In genomic region chr16:4682616-4683254, GRCh38 we compare ENCODE assay signal across 8 cellular contexts. TPM values are rescaled to one million over a fixed set of nuclear protein-coding genes. Genes with fewer than 3 reads are reported as not detected.
DNase-seq lines count a peak whose midpoint lies in the region; ATAC-seq and TF ChIP-seq lines count a peak whose summit lies in the region.

No MANE protein-coding gene starts in this region.

- H3K4me3 ChIP-seq in brain microvascular endothelial cell (ENCODE audit: low read depth, low read length) (no peak overlapping the region), mesendoderm (ENCODE audit: low read length) (no peak overlapping the region)

- in situ Hi-C loops in brain microvascular endothelial cell (cut with HindIII; ENCODE audit: low pct_ligation_motif_present, low sequenced_read_pairs), result no loop called here

- no peaks in the 10 kb centered on the region for H3K79me2 ChIP-seq in mesendoderm (ENCODE audit: control insufficient read depth, insufficient read depth, low read length)

- no peak overlapping the region for H3K56ac ChIP-seq in mesendoderm (ENCODE audit: low read length)

- ATAC-seq in GM21515 (IDR thresholded peaks at IDR 0.05; ENCODE audit: unreplicated experiment) (no peak), GM19023 (IDR thresholded peaks at IDR 0.05; ENCODE audit: unreplicated experiment) (no peak)

- no peaks in the 10 kb centered on the region for H3K4me1 ChIP-seq in mesendoderm (ENCODE audit: control insufficient read depth, low read depth, low read length)

- no peak overlapping the region for H3K4ac ChIP-seq in mesendoderm (ENCODE audit: low read depth, low read length)

- no peak overlapping the region for H3K4me2 ChIP-seq in mesendoderm (ENCODE audit: low read length)

- H3K27ac ChIP-seq in brain microvascular endothelial cell (no peak overlapping the region), mesendoderm (ENCODE audit: low read depth, low read length) (no peak overlapping the region)

- H3K79me1 ChIP-seq in mesendoderm (ENCODE audit: low read length), result no peaks in the 10 kb centered on the region

- POLR2A ChIA-PET in GM10248 (lab: Yijun Ruan, JAX), result no interaction called here

- no peak overlapping the region for H2AK5ac ChIP-seq in mesendoderm (ENCODE audit: low read length)

- CTCF ChIA-PET in GM10248 (lab: Yijun Ruan, JAX), result no interaction called here

- peak; percentile 79 for TF ChIP-seq CTCF in brain microvascular endothelial cell (IDR thresholded peaks at IDR 0.05; ENCODE audit: low read depth, low read length, missing control alignments)
- TF ChIP-seq CTCF in GM10248 (IDR thresholded peaks at IDR 0.05; ENCODE audit: control extremely low read depth, extremely low read depth, low read depth, missing control alignments), result no peak

- no peak overlapping the region for H3K18ac ChIP-seq in mesendoderm (ENCODE audit: low read length)

- DNase-seq in ELR (ENCODE audit: low read depth), result peak; percentile 30
- peak; percentile 67 for DNase-seq in NOMO-1 treated with DMSO at 0.1 percent for 48 hours (lab: John Stamatoyannopoulos, UW; ENCODE audit: unreplicated experiment)
- peak; percentile 14 for DNase-seq in brain microvascular endothelial cell
- peak; percentile 68 for DNase-seq in mesendoderm
- no peak for DNase-seq in middle frontal gyrus (ENCODE audit: extremely low spot score, low spot score)
- DNase-seq in GM10248 (ENCODE audit: extremely low spot score), result no peak

- no peak overlapping the region for H2BK5ac ChIP-seq in mesendoderm (ENCODE audit: low read length)

- H4K8ac ChIP-seq in mesendoderm (ENCODE audit: low read depth, low read length), result no peak overlapping the region

- H2BK120ac ChIP-seq in mesendoderm (ENCODE audit: low read depth, low read length), result no peak overlapping the region

- H3K27me3 ChIP-seq in brain microvascular endothelial cell (replicated peaks) (no peaks in the 10 kb centered on the region), mesendoderm (ENCODE audit: insufficient read depth, low read length, poor library complexity) (no peaks in the 10 kb centered on the region)

- WGBS in mesendoderm (ENCODE audit: extremely low coverage, insufficient coverage, low lambda C conversion rate), result no CpG with 5 or more reads among the region's 36 CpGs

- no peak overlapping the region for H4K5ac ChIP-seq in mesendoderm (ENCODE audit: low read length)

- H3K36me3 ChIP-seq in brain microvascular endothelial cell (replicated peaks) (peaks cover 54% of the 10 kb centered on the region), mesendoderm (ENCODE audit: control insufficient read depth, insufficient read depth, low read length) (no peaks in the 10 kb centered on the region)

- no peak overlapping the region for H3K23ac ChIP-seq in mesendoderm (ENCODE audit: low read length)

- no peak overlapping the region for H2BK15ac ChIP-seq in mesendoderm (replicated peaks; ENCODE audit: low read depth)

- no peak overlapping the region for H3K9ac ChIP-seq in mesendoderm (ENCODE audit: low read length)

RNA-seq across cellular contexts. Expression of gene NUDT16L1, which starts 10.6 kb away (rescaled TPM):
- polyA plus RNA-seq in mesendoderm (2013, experiment 1 of 2), result 27.8 TPM
- polyA plus RNA-seq in mesendoderm (2013, experiment 2 of 2), result 28.2 TPM

RNA-seq across cellular contexts. Expression of gene ANKS3, which starts 51.3 kb away (rescaled TPM):
- 6.4 TPM for polyA plus RNA-seq in mesendoderm (2013, experiment 1 of 2)
- 6.7 TPM for polyA plus RNA-seq in mesendoderm (2013, experiment 2 of 2)

RNA-seq across cellular contexts. Expression of gene DNAAF8, which starts 51.6 kb away (rescaled TPM):
- polyA plus RNA-seq in mesendoderm (2013, experiment 1 of 2), result 0.35 TPM
- 0.25 TPM for polyA plus RNA-seq in mesendoderm (2013, experiment 2 of 2)

RNA-seq across cellular contexts. Expression of gene MGRN1, which starts 58.1 kb away (rescaled TPM):
- 43.1 TPM for polyA plus RNA-seq in mesendoderm (2013, experiment 1 of 2)
- 43.5 TPM for polyA plus RNA-seq in mesendoderm (2013, experiment 2 of 2)

Comparison
In these comparisons a context has a peak if more than half of its experiments do, and no peak if none do; other contexts are left out.
1. DNase-seq: peak in ELR (single experiment), NOMO-1 treated with DMSO at 0.1 percent for 48 hours (single experiment), brain microvascular endothelial cell (single experiment) and mesendoderm (single experiment); none in middle frontal gyrus (single experiment) and GM10248 (single experiment).